ENCODE assay signal across 8 cellular contexts in genomic region chr13:51452391-51453307, GRCh38. TPM values are rescaled to one million over a fixed set of nuclear protein-coding genes. Genes with fewer than 3 reads are reported as not detected.
DNase-seq lines count a peak whose midpoint lies in the region; ATAC-seq, FAIRE-seq and TF ChIP-seq lines count a peak whose summit lies in the region.

Gene INTS6, minus strand, starts transcription at chr13:51453036. Its CDS starts 511 bp downstream, at chr13:51452525.

- intact Hi-C loops in adrenal gland (cut with DNase I), result loop anchor here in 1 of 2 donors (10.0 kb wide), 1 partner anchor 132 kb away; the partner anchor contains the start of gene WDFY2
- intact Hi-C loops in heart left ventricle (cut with DNase I), result loop anchor here (1.0 to 10.0 kb wide), 11 partner anchors 130 to 352 kb away; partner anchors contain the start of genes DHRS12 (in 8 of the 10) and WDFY2 (in 8 of the 10)

- peak within 1 kb of the TSS; percentile 97 for H3K4me3 Mint-ChIP-seq in type B pancreatic cell

- peak; percentile 71 for DNase-seq in GM12892 (ENCODE audit: insufficient read length)
- peak; percentile 100 for DNase-seq in NCI-H146 (lab: John Stamatoyannopoulos, UW)
- DNase-seq in T-helper 1 cell, result peak; percentile 97 to 99 (median 99)
- peak; percentile 99 to 100 (median 100) for DNase-seq in adrenal gland
- peak; percentile 99 to 100 (median 100) for DNase-seq in heart left ventricle
- DNase-seq in pons (ENCODE audit: low spot score), result peak; percentile 100
- peak; percentile 99 for DNase-seq in type B pancreatic cell (ENCODE audit: extremely low spot score, unreplicated experiment)

- TF ChIP-seq CTCF in adrenal gland (IDR thresholded peaks at IDR 0.05), result no peak
- no peak for TF ChIP-seq CTCF in heart left ventricle (IDR thresholded peaks at IDR 0.05)
- TF ChIP-seq CTCF in type B pancreatic cell (conservative IDR thresholded peaks at IDR 0.05), result no peak

- H3K36me3 ChIP-seq in adrenal gland (replicated peaks in 1 of 2) (peaks cover 0 to 20% of the 10 kb centered on the region in 2 donors), heart left ventricle (peaks cover 0 to 50% (median 28%) of the 10 kb centered on the region in 9 donors)

- H3K27me3 ChIP-seq in adrenal gland (no peaks in the 10 kb centered on the region), heart left ventricle (no peaks in the 10 kb centered on the region)

- H3K4me3 ChIP-seq in adrenal gland (peak within 1 kb of the TSS; percentile 66 to 92 (median 77)), heart left ventricle (peak within 1 kb of the TSS; percentile 83 to 99 (median 94))

- peaks cover 11 to 42% of the 10 kb centered on the region in 2 donors for H3K4me1 ChIP-seq in adrenal gland (replicated peaks in 1 of 2)
- H3K4me1 ChIP-seq in heart left ventricle, result peaks cover 0 to 43% (median 21%) of the 10 kb centered on the region in 12 donors

- H3K4me1 Mint-ChIP-seq in type B pancreatic cell (ENCODE audit: unreplicated experiment), result peaks cover 10% of the 10 kb centered on the region

- ATAC-seq in HG02852 (IDR thresholded peaks at IDR 0.05; ENCODE audit: unreplicated experiment) (peak; percentile 59), heart left ventricle (peak; percentile 92 to 98 (median 96))

- peak; percentile 99 for FAIRE-seq in GM12892 (lab: Jason Lieb, UNC)

- WGBS in adrenal gland, 4 donors, result 0 to 1% (median 0%) methylated on average over 17 to 79 of the region's 79 CpGs
- WGBS in heart left ventricle, 4 donors, result 0 to 4% (median 1%) methylated on average over 33 to 79 of the region's 79 CpGs

- no peaks in the 10 kb centered on the region for H3K9me3 ChIP-seq in adrenal gland (replicated peaks in 1 of 3)
- H3K9me3 ChIP-seq in heart left ventricle, result peaks cover 0 to 12% (median 3%) of the 10 kb centered on the region in 12 donors

- peak within 1 kb of the TSS; percentile 99 for H3K27ac Mint-ChIP-seq in type B pancreatic cell

- peak; percentile 100 for TF ChIP-seq POLR2A in GM12892 (IDR thresholded peaks at IDR 0.05; ENCODE audit: low read depth, low read length)
- peak; percentile 99 to 100 for TF ChIP-seq POLR2A in adrenal gland (IDR thresholded peaks at IDR 0.05)
- peak; percentile 100 for TF ChIP-seq POLR2A in heart left ventricle (IDR thresholded peaks at IDR 0.05)

- peaks cover 4% of the 10 kb centered on the region for H3K27me3 Mint-ChIP-seq in type B pancreatic cell

- H3K36me3 Mint-ChIP-seq in type B pancreatic cell, result peaks cover 31% of the 10 kb centered on the region

- H3K27ac ChIP-seq in adrenal gland (peak within 1 kb of the TSS; percentile 96 to 99 (median 98)), heart left ventricle (peak within 1 kb of the TSS; percentile 98 to 100 (median 99))

- H3K9me3 Mint-ChIP-seq in type B pancreatic cell, result no peaks in the 10 kb centered on the region

RNA-seq across cellular contexts. Expression of gene INTS6, which starts in this region (rescaled TPM):
- 31.6 TPM for polyA plus RNA-seq in GM12892 (2012; ENCODE audit: missing spikeins)
- total RNA-seq in adrenal gland (10 to 100 TPM; 24.2 to 45.0 (median 37.2) TPM), heart left ventricle (10 to 100 TPM; 18.4 to 30.2 (median 24.4) TPM), type B pancreatic cell (ENCODE audit: low replicate concordance) (34.6 and 44.7 TPM in 2 replicates)
- polyA plus RNA-seq in adrenal gland (10 to 100 TPM; 13.1 to 44.3 (median 21.7) TPM), heart left ventricle (10 to 100 TPM in 1 of 2 donors, 1 to 10 TPM in 1; 7.7 to 12.0 TPM)

Comparison
In these comparisons a context has a peak if more than half of its experiments do, and no peak if none do; other contexts are left out.
1. Peak in every context shown above with its lines: DNase-seq, ATAC-seq, H3K4me3 ChIP-seq and H3K27ac ChIP-seq.